3 cellular contexts compared by ENCODE assay signal in genomic region chr20:2812189-2812588, GRCh38.
A peak's percentile ranks its signal among the peaks of the same experiment; 100 is the strongest.
TF ChIP-seq lines count a peak whose summit lies in the region.

No MANE protein-coding gene starts in this region.

TF ChIP-seq in A549, 52 proteins besides CTCF, POLR2A, EP300 and RAD21:
- TF ChIP-seq KDM1A (IDR thresholded peaks at IDR 0.05; ENCODE audit: low read depth): peak; percentile 59; the same call in 1 of the 2 replicates
- TF ChIP-seq HOXA7 (CRISPR knock-in tag; IDR thresholded peaks at IDR 0.05): no peak

TF ChIP-seq in HCT116, 20 proteins besides CTCF, POLR2A, EP300 and RAD21:
- TF ChIP-seq SP1 (IDR thresholded peaks at IDR 0.05; ENCODE audit: low read depth): no peak
- TF ChIP-seq SIN3A (IDR thresholded peaks at IDR 0.05; ENCODE audit: low read depth): no peak
- no peak for TF ChIP-seq FOSL1 (IDR thresholded peaks at IDR 0.05; ENCODE audit: low read depth)
- TF ChIP-seq CBX3 (IDR thresholded peaks at IDR 0.05; ENCODE audit: low read depth): peak; percentile 51; the same call in 1 of the 2 replicates
- TF ChIP-seq EZH2phosphoT487 (IDR thresholded peaks at IDR 0.05; ENCODE audit: borderline replicate concordance): no peak
- no peak for TF ChIP-seq ATF3 (IDR thresholded peaks at IDR 0.05)

TF ChIP-seq in K562, 482 proteins besides CTCF, POLR2A, EP300 and RAD21:
- TF ChIP-seq ZNF184 (CRISPR knock-in tag; IDR thresholded peaks at IDR 0.05) (no peak), RBM25 (IDR thresholded peaks at IDR 0.05; ENCODE audit: low read depth, low read length, severe bottlenecking) (peak; percentile 77), TFAM (CRISPR knock-in tag; conservative IDR thresholded peaks at IDR 0.05) (no peak), SLC30A9 (CRISPR knock-in tag; IDR thresholded peaks at IDR 0.05) (no peak), ZKSCAN1 (IDR thresholded peaks at IDR 0.05; ENCODE audit: low read depth, low read length) (no peak), EP400 (IDR thresholded peaks at IDR 0.05) (no peak)
